Comparison of ENCODE assay signal across 8 cellular contexts in the genomic region with DNA sequence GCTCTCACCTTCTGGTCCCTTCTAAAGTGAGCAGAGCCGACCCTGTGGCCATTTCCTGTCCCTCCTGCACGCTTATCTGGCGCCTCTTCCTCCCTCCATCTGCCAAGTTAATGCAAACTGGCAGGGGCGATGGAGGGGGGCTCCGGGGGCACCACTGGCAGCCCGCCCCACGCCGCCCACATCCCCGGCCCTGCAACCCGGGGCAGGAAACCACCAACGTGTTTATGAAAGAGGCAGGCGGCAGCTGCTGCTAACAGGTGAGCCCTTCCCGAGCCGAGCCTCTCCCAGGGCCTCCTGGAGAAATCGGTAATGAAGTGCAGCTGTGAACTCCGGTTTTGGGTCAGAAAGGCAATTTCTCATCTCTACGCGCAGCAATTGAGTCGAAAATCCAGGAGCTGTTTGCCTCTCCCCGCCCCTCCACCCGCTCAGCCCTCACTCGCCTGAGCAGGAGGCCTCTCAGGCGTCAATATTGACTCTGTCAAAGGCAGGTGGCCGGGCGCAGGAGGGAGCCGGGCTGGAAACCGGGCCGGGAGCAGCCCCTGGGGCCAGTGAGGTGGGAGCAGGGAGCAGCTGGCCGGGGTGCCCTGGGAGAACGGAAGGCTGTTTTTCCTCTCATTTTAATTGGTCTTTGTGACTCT.
DNase-seq lines count a peak whose midpoint lies in the region; ATAC-seq lines count a peak whose summit lies in the region.

No MANE protein-coding gene starts in this region.

- peak; percentile 98 for DNase-seq in Jurkat, Clone E6-1 (ENCODE audit: low read depth, low spot score)
- DNase-seq in NCI-H526 treated with DMSO at 0.1 percent for 48 hours (lab: John Stamatoyannopoulos, UW) (peak; percentile 64), occipital lobe (lab: John Stamatoyannopoulos, UW) (no peak)
- peak; percentile 18 for DNase-seq in activated naive CD8-positive, alpha-beta T cell treated with anti-CD3 and anti-CD28 coated beads, Interleukin-2, amount 50 U/mL, for 24 hours
- DNase-seq in stimulated activated CD8-positive, alpha-beta memory T cell treated with anti-CD3 and anti-CD28 coated beads, Interleukin-12 subunit alpha, Interleukin-12 subunit beta, amount 100 ng/mL, for 1 hour (ENCODE audit: low read depth), result peak; percentile 23

- H3K4me1 Mint-ChIP-seq in activated naive CD8-positive, alpha-beta T cell treated with anti-CD3 and anti-CD28 coated beads, Interleukin-2, amount 50 U/mL, for 24 hours, result peaks cover 41% of the 10 kb centered on the region

- H3K27ac Mint-ChIP-seq in activated naive CD8-positive, alpha-beta T cell treated with anti-CD3 and anti-CD28 coated beads, Interleukin-2, amount 50 U/mL, for 24 hours, result no peak overlapping the region

- no peak for ATAC-seq in activated naive CD8-positive, alpha-beta T cell treated with anti-CD3 and anti-CD28 coated beads, Interleukin-2, amount 50 U/mL, for 24 hours
- ATAC-seq in HG02885 (IDR thresholded peaks at IDR 0.05; ENCODE audit: poor library complexity, unreplicated experiment), result no peak
- no peak for ATAC-seq in HG03520 (IDR thresholded peaks at IDR 0.05; ENCODE audit: unreplicated experiment)
- ATAC-seq in GM21717 (IDR thresholded peaks at IDR 0.05; ENCODE audit: unreplicated experiment), result no peak

- H3K27me3 Mint-ChIP-seq in activated naive CD8-positive, alpha-beta T cell treated with anti-CD3 and anti-CD28 coated beads, Interleukin-2, amount 50 U/mL, for 24 hours, result no peaks in the 10 kb centered on the region

- H3K9me3 Mint-ChIP-seq in activated naive CD8-positive, alpha-beta T cell treated with anti-CD3 and anti-CD28 coated beads, Interleukin-2, amount 50 U/mL, for 24 hours, result no peaks in the 10 kb centered on the region

- no peaks in the 10 kb centered on the region for H3K36me3 Mint-ChIP-seq in activated naive CD8-positive, alpha-beta T cell treated with anti-CD3 and anti-CD28 coated beads, Interleukin-2, amount 50 U/mL, for 24 hours (ENCODE audit: low read depth)

- peak overlapping the region; percentile 42 for H3K4me3 ChIP-seq in Jurkat, Clone E6-1 (ENCODE audit: low read length)

- H3K4me3 Mint-ChIP-seq in activated naive CD8-positive, alpha-beta T cell treated with anti-CD3 and anti-CD28 coated beads, Interleukin-2, amount 50 U/mL, for 24 hours, result no peak overlapping the region
